Comparison of ENCODE assay signal across 25 cellular contexts in the genomic region with DNA sequence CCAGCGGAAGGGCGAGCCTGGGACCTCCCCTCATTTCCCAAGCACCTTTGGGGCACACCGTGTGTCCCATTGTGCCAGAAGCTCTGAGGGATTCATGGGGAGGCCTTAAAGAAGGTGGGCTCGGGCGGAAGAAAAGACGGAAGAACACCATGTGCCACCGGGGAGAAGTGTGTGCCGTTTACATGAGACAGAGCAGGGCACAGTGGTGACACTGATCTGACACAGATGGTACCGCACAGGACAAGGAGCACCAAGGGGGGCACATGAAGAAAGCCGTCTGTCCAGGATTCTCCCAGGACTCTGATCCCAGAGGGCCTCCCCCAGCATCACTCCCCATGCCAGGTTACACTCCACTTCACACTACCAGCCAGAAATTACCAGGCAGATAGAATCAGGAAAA.
A peak's percentile ranks its signal among the peaks of the same experiment; 100 is the strongest.
DNase-seq lines count a peak whose midpoint lies in the region; ATAC-seq and TF ChIP-seq lines count a peak whose summit lies in the region.
"Had no signal": no experiment of that assay in that cellular context is flagged by ENCODE, and none has a peak within 500 bp of the region (broad histone marks: within the 10 kb centered on the region; RNA-seq: fewer than 3 reads in every experiment).

No MANE protein-coding gene starts in this region.

- H3K9me3 Mint-ChIP-seq in T-helper 2 cell treated with Interferon-gamma antibody and Interleukin-4, amounts not matched to agents 5 μg/mL and 100 μg/mL, for 36 hours: peaks cover 16% of the 10 kb centered on the region
- no peaks in the 10 kb centered on the region for H3K9me3 Mint-ChIP-seq in natural killer cell treated with Interleukin-12 subunit alpha and Interleukin-12 subunit beta and Interleukin-15 and Interleukin-18, amount 100 ng/mL, for 72 hours
- H3K9me3 Mint-ChIP-seq in natural killer cell: no peaks in the 10 kb centered on the region
- H3K9me3 Mint-ChIP-seq in activated naive CD8-positive, alpha-beta T cell treated with anti-CD3 and anti-CD28 coated beads, Interleukin-2, amount 10 ng/mL, durations not matched to agents 7 days and 5 days: no peaks in the 10 kb centered on the region
- H3K9me3 Mint-ChIP-seq in stimulated activated naive CD8-positive, alpha-beta T cell treated with anti-CD3 and anti-CD28 coated beads, Interleukin-15, amount 100 ng/mL, for 72 hours: peaks cover 15 to 22% of the 10 kb centered on the region in 2 donors

- intact Hi-C loops in natural killer cell (cut with micrococcal nuclease): no loop called here

- H3K4me1 Mint-ChIP-seq in T-helper 2 cell treated with Interferon-gamma antibody and Interleukin-4, amounts not matched to agents 5 μg/mL and 100 μg/mL, for 36 hours (ENCODE audit: low read depth): peaks cover 59% of the 10 kb centered on the region
- H3K4me1 Mint-ChIP-seq in natural killer cell treated with Interleukin-12 subunit alpha and Interleukin-12 subunit beta and Interleukin-15 and Interleukin-18, amount 100 ng/mL, for 72 hours (ENCODE audit: low read depth in 2 of 2): peaks cover 47 to 52% of the 10 kb centered on the region in 2 donors
- peaks cover 11 to 19% of the 10 kb centered on the region in 2 donors for H3K4me1 Mint-ChIP-seq in natural killer cell
- peaks cover 54% of the 10 kb centered on the region for H3K4me1 Mint-ChIP-seq in activated naive CD8-positive, alpha-beta T cell treated with anti-CD3 and anti-CD28 coated beads, Interleukin-2, amount 10 ng/mL, durations not matched to agents 7 days and 5 days
- peaks cover 87% of the 10 kb centered on the region for H3K4me1 Mint-ChIP-seq in stimulated activated naive CD8-positive, alpha-beta T cell treated with anti-CD3 and anti-CD28 coated beads, Interleukin-15, amount 100 ng/mL, for 72 hours

- H3K4me3 Mint-ChIP-seq in T-helper 2 cell treated with Interferon-gamma antibody and Interleukin-4, amounts not matched to agents 5 μg/mL and 100 μg/mL, for 36 hours: no peak overlapping the region
- H3K4me3 Mint-ChIP-seq in natural killer cell treated with Interleukin-12 subunit alpha and Interleukin-12 subunit beta and Interleukin-15 and Interleukin-18, amount 100 ng/mL, for 72 hours: no peak overlapping the region
- no peak overlapping the region for H3K4me3 Mint-ChIP-seq in natural killer cell
- H3K4me3 Mint-ChIP-seq in activated naive CD8-positive, alpha-beta T cell treated with anti-CD3 and anti-CD28 coated beads, Interleukin-2, amount 10 ng/mL, durations not matched to agents 7 days and 5 days: no peak overlapping the region
- H3K4me3 Mint-ChIP-seq in stimulated activated naive CD8-positive, alpha-beta T cell treated with anti-CD3 and anti-CD28 coated beads, Interleukin-15, amount 100 ng/mL, for 72 hours: no peak overlapping the region

- POLR2A ChIA-PET in activated naive CD8-positive, alpha-beta T cell treated with anti-CD3 and anti-CD28 coated beads, Interleukin-2, amount 10 ng/mL, durations not matched to agents 7 days and 5 days (lab: Charles Lee): interaction anchor here (0.9 kb wide), 1 partner anchor 15 kb away, joined by 3 read pairs; no protein-coding TSS in a partner anchor

- TF ChIP-seq CTCF in natural killer cell (IDR thresholded peaks at IDR 0.05): no peak

- H3K27ac Mint-ChIP-seq in T-helper 2 cell treated with Interferon-gamma antibody and Interleukin-4, amounts not matched to agents 5 μg/mL and 100 μg/mL, for 36 hours: peak overlapping the region; percentile 98
- H3K27ac Mint-ChIP-seq in natural killer cell treated with Interleukin-12 subunit alpha and Interleukin-12 subunit beta and Interleukin-15 and Interleukin-18, amount 100 ng/mL, for 72 hours: peak overlapping the region; percentile 45 to 51
- H3K27ac Mint-ChIP-seq in natural killer cell: peak overlapping the region in 1 of 2 donors; percentile 35
- peak overlapping the region; percentile 54 for H3K27ac Mint-ChIP-seq in activated naive CD8-positive, alpha-beta T cell treated with anti-CD3 and anti-CD28 coated beads, Interleukin-2, amount 10 ng/mL, durations not matched to agents 7 days and 5 days
- H3K27ac Mint-ChIP-seq in stimulated activated naive CD8-positive, alpha-beta T cell treated with anti-CD3 and anti-CD28 coated beads, Interleukin-15, amount 100 ng/mL, for 72 hours: peak overlapping the region; percentile 62 to 88

- H3K27me3 Mint-ChIP-seq in T-helper 2 cell treated with Interferon-gamma antibody and Interleukin-4, amounts not matched to agents 5 μg/mL and 100 μg/mL, for 36 hours (ENCODE audit: low read depth): no peaks in the 10 kb centered on the region
- H3K27me3 Mint-ChIP-seq in natural killer cell treated with Interleukin-12 subunit alpha and Interleukin-12 subunit beta and Interleukin-15 and Interleukin-18, amount 100 ng/mL, for 72 hours: no peaks in the 10 kb centered on the region
- no peaks in the 10 kb centered on the region for H3K27me3 Mint-ChIP-seq in natural killer cell (ENCODE audit: low read depth in 2 of 2)
- no peaks in the 10 kb centered on the region for H3K27me3 Mint-ChIP-seq in activated naive CD8-positive, alpha-beta T cell treated with anti-CD3 and anti-CD28 coated beads, Interleukin-2, amount 10 ng/mL, durations not matched to agents 7 days and 5 days
- H3K27me3 Mint-ChIP-seq in stimulated activated naive CD8-positive, alpha-beta T cell treated with anti-CD3 and anti-CD28 coated beads, Interleukin-15, amount 100 ng/mL, for 72 hours: no peaks in the 10 kb centered on the region

- peaks cover 79% of the 10 kb centered on the region for H3K36me3 Mint-ChIP-seq in T-helper 2 cell treated with Interferon-gamma antibody and Interleukin-4, amounts not matched to agents 5 μg/mL and 100 μg/mL, for 36 hours (ENCODE audit: low read depth)
- peaks cover 4% of the 10 kb centered on the region for H3K36me3 Mint-ChIP-seq in natural killer cell treated with Interleukin-12 subunit alpha and Interleukin-12 subunit beta and Interleukin-15 and Interleukin-18, amount 100 ng/mL, for 72 hours
- H3K36me3 Mint-ChIP-seq in natural killer cell: no peaks in the 10 kb centered on the region
- H3K36me3 Mint-ChIP-seq in activated naive CD8-positive, alpha-beta T cell treated with anti-CD3 and anti-CD28 coated beads, Interleukin-2, amount 10 ng/mL, durations not matched to agents 7 days and 5 days: peaks cover 51% of the 10 kb centered on the region

- no peak for ATAC-seq in natural killer cell treated with Interleukin-12 subunit alpha and Interleukin-12 subunit beta and Interleukin-15 and Interleukin-18, amount 100 ng/mL, for 72 hours
- ATAC-seq in natural killer cell: no peak
- no peak for ATAC-seq in activated naive CD8-positive, alpha-beta T cell treated with anti-CD3 and anti-CD28 coated beads, Interleukin-2, amount 10 ng/mL, durations not matched to agents 7 days and 5 days (ENCODE audit: low read depth)
- no peak for ATAC-seq in stimulated activated naive CD8-positive, alpha-beta T cell treated with anti-CD3 and anti-CD28 coated beads, Interleukin-15, amount 100 ng/mL, for 72 hours
- ATAC-seq: left lobe of liver, PC-3 had no signal

- no peak for DNase-seq in T-helper 2 cell treated with Interferon-gamma antibody and Interleukin-4, amounts not matched to agents 5 μg/mL and 100 μg/mL, for 36 hours (ENCODE audit: low spot score)
- no peak for DNase-seq in T-helper 2 cell
- no peak for DNase-seq in natural killer cell treated with Interleukin-12 subunit alpha and Interleukin-12 subunit beta and Interleukin-15 and Interleukin-18, amount 100 ng/mL, for 72 hours (ENCODE audit: low spot score)
- no peak for DNase-seq in natural killer cell
- no peak for DNase-seq in activated naive CD8-positive, alpha-beta T cell treated with anti-CD3 and anti-CD28 coated beads, Interleukin-2, amount 10 ng/mL, durations not matched to agents 7 days and 5 days
- DNase-seq in stimulated activated naive CD8-positive, alpha-beta T cell treated with anti-CD3 and anti-CD28 coated beads, Interleukin-15, amount 100 ng/mL, for 72 hours: no peak
- DNase-seq in stimulated activated CD4-positive, alpha-beta T cell treated with anti-CD3 and anti-CD28 coated beads, Interleukin-4, amount 100 ng/mL, for 4 hours: no peak
- no peak for DNase-seq in GDM1 (lab: John Stamatoyannopoulos, UW)
- DNase-seq: 8988T; activated CD4-positive, alpha-beta T cell treated with anti-CD3 and anti-CD28 coated beads for 48 hours; activated gamma-delta T cell treated with Interleukin-2 at 50 U/mL for 16 hours; effector CD4-positive, alpha-beta T cell; mesenchymal stem cell; NCI-H1417 treated with DMSO at 0.1 percent for 48 hours; NCI-H2081; NCI-H2227 treated with DMSO at 0.1 percent for 48 hours; NCI-H526 treated with DMSO at 0.1 percent for 48 hours; NK-92 treated with Interleukin-12 subunit alpha and Interleukin-12 subunit beta, amount 100 ng/mL, for 24 hours; PC-3; Right ventricle myocardium superior; small intestine; stomach; T1000; uterus had no signal
